In genomic region chr19:3761382-3762129, GRCh38 we compare ENCODE assay signal across 8 cellular contexts. TPM values are rescaled to one million over a fixed set of nuclear protein-coding genes. Genes with fewer than 3 reads are reported as not detected.
DNase-seq lines count a peak whose midpoint lies in the region; ATAC-seq and TF ChIP-seq lines count a peak whose summit lies in the region.

A gene with protein sequence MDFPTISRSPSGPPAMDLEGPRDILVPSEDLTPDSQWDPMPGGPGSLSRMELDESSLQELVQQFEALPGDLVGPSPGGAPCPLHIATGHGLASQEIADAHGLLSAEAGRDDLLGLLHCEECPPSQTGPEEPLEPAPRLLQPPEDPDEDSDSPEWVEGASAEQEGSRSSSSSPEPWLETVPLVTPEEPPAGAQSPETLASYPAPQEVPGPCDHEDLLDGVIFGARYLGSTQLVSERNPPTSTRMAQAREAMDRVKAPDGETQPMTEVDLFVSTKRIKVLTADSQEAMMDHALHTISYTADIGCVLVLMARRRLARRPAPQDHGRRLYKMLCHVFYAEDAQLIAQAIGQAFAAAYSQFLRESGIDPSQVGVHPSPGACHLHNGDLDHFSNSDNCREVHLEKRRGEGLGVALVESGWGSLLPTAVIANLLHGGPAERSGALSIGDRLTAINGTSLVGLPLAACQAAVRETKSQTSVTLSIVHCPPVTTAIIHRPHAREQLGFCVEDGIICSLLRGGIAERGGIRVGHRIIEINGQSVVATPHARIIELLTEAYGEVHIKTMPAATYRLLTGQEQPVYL (minus strand): TSS chr19:3761692. CDS start chr19:3760264, 1,428 bp downstream.

- H3K4me1 ChIP-seq in PC-9 (replicated peaks; ENCODE audit: insufficient read depth): no peaks in the 10 kb centered on the region
- H3K4me1 ChIP-seq in esophagus muscularis mucosa: peaks cover 30 to 50% (median 48%) of the 10 kb centered on the region in 4 donors

- H3K27me3 ChIP-seq in PC-9 (ENCODE audit: insufficient read depth, low read depth) (no peaks in the 10 kb centered on the region), esophagus muscularis mucosa (no peaks in the 10 kb centered on the region)

- H3F3A ChIP-seq in PC-9 (ENCODE audit: insufficient read depth, low read depth): 0 out of 2 replicates have a peak, but pooled peaks cover 3% of the 10 kb centered on the region

- POLR2A ChIA-PET in PC-9 (lab: Charles Lee; ENCODE audit: unreplicated experiment): no interaction called here

- H3K27ac ChIP-seq in PC-9: peak within 1 kb of the TSS; percentile 76
- peak within 1 kb of the TSS; percentile 94 to 99 (median 96) for H3K27ac ChIP-seq in esophagus muscularis mucosa (replicated peaks in 1 of 4)

- intact Hi-C loops in PC-9 (cut with micrococcal nuclease; ENCODE audit: unreplicated experiment) (no loop called here), esophagus muscularis mucosa (cut with DNase I) (loop anchor here (10.0 kb wide), 1 partner anchor 213 kb away; the partner anchor contains the start of gene DAPK3)

- TF ChIP-seq CTCF in PC-9 (conservative IDR thresholded peaks at IDR 0.05) (peak; percentile 76), esophagus muscularis mucosa (IDR thresholded peaks at IDR 0.05) (peak; percentile 71 to 84 (median 74))

- DNase-seq in COLO829 (ENCODE audit: low spot score): peak; percentile 91
- peak; percentile 91 for DNase-seq in KG1 (lab: John Stamatoyannopoulos, UW)
- peak; percentile 58 to 86 for DNase-seq in PC-9
- peak; percentile 96 for DNase-seq in activated T-cell treated with anti-CD3 and anti-CD28 coated beads, Interleukin-2, amount 50 U/mL, for 4 hours
- DNase-seq in esophagus muscularis mucosa (ENCODE audit: extremely low spot score): peak; percentile 97
- peak; percentile 93 for DNase-seq in myocyte (ENCODE audit: low read depth)
- DNase-seq in stimulated activated CD8-positive, alpha-beta memory T cell treated with anti-CD3 and anti-CD28 coated beads, Interleukin-7, amount 100 ng/mL, for 4 hours (ENCODE audit: low read depth in 2 of 2): peak; percentile 91

- no TSS peak for BruUV-seq in PC-9 (replicated peaks; lab: Mats Ljungman, UMichigan)

- H3K4me3 ChIP-seq in PC-9: peak within 1 kb of the TSS; percentile 76
- H3K4me3 ChIP-seq in esophagus muscularis mucosa: peak within 1 kb of the TSS; percentile 72 to 83 (median 77)

- H3K36me3 ChIP-seq in PC-9 (ENCODE audit: low read depth): no peaks in the 10 kb centered on the region
- H3K36me3 ChIP-seq in esophagus muscularis mucosa: peaks cover 16 to 49% (median 46%) of the 10 kb centered on the region in 4 donors

- H4K20me1 ChIP-seq in PC-9 (ENCODE audit: insufficient read depth): no peaks in the 10 kb centered on the region

- no peaks in the 10 kb centered on the region for H3K27me3 Mint-ChIP-seq in activated T-cell treated with anti-CD3 and anti-CD28 coated beads, Interleukin-2, amount 50 U/mL, for 4 hours (ENCODE audit: low read depth)

- peak within 1 kb of the TSS; percentile 90 for H2AFZ ChIP-seq in PC-9

- peaks cover 44% of the 10 kb centered on the region for H3K4me1 Mint-ChIP-seq in activated T-cell treated with anti-CD3 and anti-CD28 coated beads, Interleukin-2, amount 50 U/mL, for 4 hours (ENCODE audit: low read depth)

- peak; percentile 64 for TF ChIP-seq POLR2A in esophagus muscularis mucosa (IDR thresholded peaks at IDR 0.05; ENCODE audit: low read depth)

- H3K4me3 Mint-ChIP-seq in activated T-cell treated with anti-CD3 and anti-CD28 coated beads, Interleukin-2, amount 50 U/mL, for 4 hours: peak within 1 kb of the TSS; percentile 98

- H3K36me3 Mint-ChIP-seq in activated T-cell treated with anti-CD3 and anti-CD28 coated beads, Interleukin-2, amount 50 U/mL, for 4 hours (ENCODE audit: insufficient read depth): peaks cover 6% of the 10 kb centered on the region

- TF ChIP-seq EP300 in esophagus muscularis mucosa (IDR thresholded peaks at IDR 0.05): no peak

- peak within 1 kb of the TSS; percentile 79 for H3K4me2 ChIP-seq in PC-9

- H3K9me3 ChIP-seq in PC-9 (ENCODE audit: insufficient read depth, low read depth) (no peaks in the 10 kb centered on the region), esophagus muscularis mucosa (no peaks in the 10 kb centered on the region)

- ATAC-seq in GM21526 (IDR thresholded peaks at IDR 0.05; ENCODE audit: low FRiP score, unreplicated experiment): peak; percentile 44
- peak; percentile 61 to 64 for ATAC-seq in activated T-cell treated with anti-CD3 and anti-CD28 coated beads, Interleukin-2, amount 50 U/mL, for 4 hours

- H3K79me2 ChIP-seq in PC-9 (ENCODE audit: low read depth): peaks cover 12% of the 10 kb centered on the region; the same call in 1 of the 2 replicates

- CTCF ChIA-PET in PC-9 (lab: Charles Lee): interaction anchor here (1.6 kb wide), 1 partner anchor 87 kb away, joined by 3 read pairs; no protein-coding TSS in a partner anchor

- WGBS in esophagus muscularis mucosa: 11% methylated on average over 12 of the region's 45 CpGs

- H3K9me2 ChIP-seq in PC-9 (ENCODE audit: insufficient read depth): no peaks in the 10 kb centered on the region

- H3K9me3 Mint-ChIP-seq in activated T-cell treated with anti-CD3 and anti-CD28 coated beads, Interleukin-2, amount 50 U/mL, for 4 hours: no peaks in the 10 kb centered on the region

RNA-seq across cellular contexts. Expression of the gene that starts here (rescaled TPM):
- total RNA-seq in PC-9 (2021): 16.0 and 22.1 TPM in 2 replicates
- 10 to 100 TPM; 44.6 to 48.5 (median 45.4) TPM for total RNA-seq in activated T-cell treated with anti-CD3 and anti-CD28 coated beads, Interleukin-2, amount 50 U/mL, for 4 hours
- total RNA-seq in esophagus muscularis mucosa: 10 to 100 TPM; 13.7 to 40.5 (median 24.4) TPM
- total RNA-seq in myocyte: 23.3 and 35.0 TPM in 2 replicates
- polyA plus RNA-seq in myocyte (2012): 19.2 TPM

Comparison
In these comparisons a context has a peak if more than half of its experiments do, and no peak if none do; other contexts are left out.
1. Peak in every context shown above with its lines: DNase-seq, ATAC-seq, H3K4me3 ChIP-seq and H3K27ac ChIP-seq.